1 cellular context compared by ENCODE assay signal in the genomic region with DNA sequence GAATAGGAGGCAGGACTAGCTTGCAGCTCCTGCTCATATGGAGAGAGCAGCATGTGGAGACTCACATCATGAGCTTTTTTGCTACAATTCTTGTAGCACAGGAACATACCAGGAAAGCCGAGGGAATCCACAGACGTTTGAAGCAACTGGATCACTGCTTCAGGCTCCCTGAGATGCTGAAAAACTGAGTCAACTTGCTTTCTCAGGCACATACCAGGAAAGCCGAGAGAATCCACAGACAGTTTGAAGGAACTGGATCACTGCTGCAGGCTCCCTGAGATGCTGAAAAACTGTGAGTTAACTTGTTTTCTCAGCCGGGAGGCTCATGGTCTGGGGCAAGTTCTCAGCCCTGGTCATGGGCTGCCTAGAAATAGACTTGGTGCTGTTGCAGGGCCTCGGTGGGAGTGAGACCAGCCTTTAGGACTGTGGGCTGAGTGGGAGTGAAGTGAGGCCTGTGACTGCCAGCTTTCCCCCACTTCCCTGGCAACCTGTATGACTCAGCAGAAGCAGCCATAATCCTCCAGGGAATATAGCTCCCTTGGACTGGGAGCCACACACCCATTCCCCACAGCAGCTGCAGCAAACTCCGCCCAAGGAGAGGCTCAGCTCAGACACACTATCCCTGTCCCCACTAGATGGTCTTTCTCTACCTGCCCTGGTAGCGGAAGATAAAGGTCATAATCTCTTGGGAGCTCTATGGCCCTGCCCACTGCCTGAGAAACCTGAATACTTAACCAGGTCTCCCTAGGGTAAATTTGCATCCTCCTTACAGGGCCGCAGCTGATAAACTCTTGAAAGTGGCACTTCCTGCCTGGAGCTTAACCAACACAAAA.
TF ChIP-seq lines count a peak whose summit lies in the region.

No MANE protein-coding gene starts in this region.

TF ChIP-seq in HepG2, 621 proteins besides CTCF, POLR2A, EP300 and RAD21:
- TF ChIP-seq, protein P1, sequence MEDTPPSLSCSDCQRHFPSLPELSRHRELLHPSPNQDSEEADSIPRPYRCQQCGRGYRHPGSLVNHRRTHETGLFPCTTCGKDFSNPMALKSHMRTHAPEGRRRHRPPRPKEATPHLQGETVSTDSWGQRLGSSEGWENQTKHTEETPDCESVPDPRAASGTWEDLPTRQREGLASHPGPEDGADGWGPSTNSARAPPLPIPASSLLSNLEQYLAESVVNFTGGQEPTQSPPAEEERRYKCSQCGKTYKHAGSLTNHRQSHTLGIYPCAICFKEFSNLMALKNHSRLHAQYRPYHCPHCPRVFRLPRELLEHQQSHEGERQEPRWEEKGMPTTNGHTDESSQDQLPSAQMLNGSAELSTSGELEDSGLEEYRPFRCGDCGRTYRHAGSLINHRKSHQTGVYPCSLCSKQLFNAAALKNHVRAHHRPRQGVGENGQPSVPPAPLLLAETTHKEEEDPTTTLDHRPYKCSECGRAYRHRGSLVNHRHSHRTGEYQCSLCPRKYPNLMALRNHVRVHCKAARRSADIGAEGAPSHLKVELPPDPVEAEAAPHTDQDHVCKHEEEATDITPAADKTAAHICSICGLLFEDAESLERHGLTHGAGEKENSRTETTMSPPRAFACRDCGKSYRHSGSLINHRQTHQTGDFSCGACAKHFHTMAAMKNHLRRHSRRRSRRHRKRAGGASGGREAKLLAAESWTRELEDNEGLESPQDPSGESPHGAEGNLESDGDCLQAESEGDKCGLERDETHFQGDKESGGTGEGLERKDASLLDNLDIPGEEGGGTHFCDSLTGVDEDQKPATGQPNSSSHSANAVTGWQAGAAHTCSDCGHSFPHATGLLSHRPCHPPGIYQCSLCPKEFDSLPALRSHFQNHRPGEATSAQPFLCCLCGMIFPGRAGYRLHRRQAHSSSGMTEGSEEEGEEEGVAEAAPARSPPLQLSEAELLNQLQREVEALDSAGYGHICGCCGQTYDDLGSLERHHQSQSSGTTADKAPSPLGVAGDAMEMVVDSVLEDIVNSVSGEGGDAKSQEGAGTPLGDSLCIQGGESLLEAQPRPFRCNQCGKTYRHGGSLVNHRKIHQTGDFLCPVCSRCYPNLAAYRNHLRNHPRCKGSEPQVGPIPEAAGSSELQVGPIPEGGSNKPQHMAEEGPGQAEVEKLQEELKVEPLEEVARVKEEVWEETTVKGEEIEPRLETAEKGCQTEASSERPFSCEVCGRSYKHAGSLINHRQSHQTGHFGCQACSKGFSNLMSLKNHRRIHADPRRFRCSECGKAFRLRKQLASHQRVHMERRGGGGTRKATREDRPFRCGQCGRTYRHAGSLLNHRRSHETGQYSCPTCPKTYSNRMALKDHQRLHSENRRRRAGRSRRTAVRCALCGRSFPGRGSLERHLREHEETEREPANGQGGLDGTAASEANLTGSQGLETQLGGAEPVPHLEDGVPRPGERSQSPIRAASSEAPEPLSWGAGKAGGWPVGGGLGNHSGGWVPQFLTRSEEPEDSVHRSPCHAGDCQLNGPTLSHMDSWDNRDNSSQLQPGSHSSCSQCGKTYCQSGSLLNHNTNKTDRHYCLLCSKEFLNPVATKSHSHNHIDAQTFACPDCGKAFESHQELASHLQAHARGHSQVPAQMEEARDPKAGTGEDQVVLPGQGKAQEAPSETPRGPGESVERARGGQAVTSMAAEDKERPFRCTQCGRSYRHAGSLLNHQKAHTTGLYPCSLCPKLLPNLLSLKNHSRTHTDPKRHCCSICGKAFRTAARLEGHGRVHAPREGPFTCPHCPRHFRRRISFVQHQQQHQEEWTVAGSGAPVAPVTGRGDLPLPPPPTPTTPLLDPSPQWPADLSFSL (CRISPR knock-in tag; IDR thresholded peaks at IDR 0.05), result no peak
- TF ChIP-seq ZNF335 (CRISPR knock-in tag; IDR thresholded peaks at IDR 0.05) (no peak), ZNF337 (CRISPR knock-in tag; IDR thresholded peaks at IDR 0.05; ENCODE audit: borderline replicate concordance, low read depth) (no peak), BRCA1 (CRISPR knock-in tag; IDR thresholded peaks at IDR 0.05) (no peak), ZUFSP (CRISPR knock-in tag; IDR thresholded peaks at IDR 0.05; ENCODE audit: borderline replicate concordance) (no peak), FOXM1 (CRISPR knock-in tag; IDR thresholded peaks at IDR 0.05) (no peak), HNRNPH1 (optimal IDR thresholded peaks at IDR 0.05; ENCODE audit: low read depth, low read length) (no peak)
- TF ChIP-seq, protein P2, sequence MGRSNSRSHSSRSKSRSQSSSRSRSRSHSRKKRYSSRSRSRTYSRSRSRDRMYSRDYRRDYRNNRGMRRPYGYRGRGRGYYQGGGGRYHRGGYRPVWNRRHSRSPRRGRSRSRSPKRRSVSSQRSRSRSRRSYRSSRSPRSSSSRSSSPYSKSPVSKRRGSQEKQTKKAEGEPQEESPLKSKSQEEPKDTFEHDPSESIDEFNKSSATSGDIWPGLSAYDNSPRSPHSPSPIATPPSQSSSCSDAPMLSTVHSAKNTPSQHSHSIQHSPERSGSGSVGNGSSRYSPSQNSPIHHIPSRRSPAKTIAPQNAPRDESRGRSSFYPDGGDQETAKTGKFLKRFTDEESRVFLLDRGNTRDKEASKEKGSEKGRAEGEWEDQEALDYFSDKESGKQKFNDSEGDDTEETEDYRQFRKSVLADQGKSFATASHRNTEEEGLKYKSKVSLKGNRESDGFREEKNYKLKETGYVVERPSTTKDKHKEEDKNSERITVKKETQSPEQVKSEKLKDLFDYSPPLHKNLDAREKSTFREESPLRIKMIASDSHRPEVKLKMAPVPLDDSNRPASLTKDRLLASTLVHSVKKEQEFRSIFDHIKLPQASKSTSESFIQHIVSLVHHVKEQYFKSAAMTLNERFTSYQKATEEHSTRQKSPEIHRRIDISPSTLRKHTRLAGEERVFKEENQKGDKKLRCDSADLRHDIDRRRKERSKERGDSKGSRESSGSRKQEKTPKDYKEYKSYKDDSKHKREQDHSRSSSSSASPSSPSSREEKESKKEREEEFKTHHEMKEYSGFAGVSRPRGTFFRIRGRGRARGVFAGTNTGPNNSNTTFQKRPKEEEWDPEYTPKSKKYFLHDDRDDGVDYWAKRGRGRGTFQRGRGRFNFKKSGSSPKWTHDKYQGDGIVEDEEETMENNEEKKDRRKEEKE (IDR thresholded peaks at IDR 0.05), result no peak
